ENCODE assay signal across 15 cellular contexts in genomic region chr6:90574610-90575009, GRCh38. TPM values are rescaled to one million over a fixed set of nuclear protein-coding genes. Genes with fewer than 3 reads are reported as not detected.
DNase-seq lines count a peak whose midpoint lies in the region; ATAC-seq and TF ChIP-seq lines count a peak whose summit lies in the region.
"Had no signal": no experiment of that assay in that cellular context is flagged by ENCODE, and none has a peak within 500 bp of the region (broad histone marks: within the 10 kb centered on the region; RNA-seq: fewer than 3 reads in every experiment).

No MANE protein-coding gene starts in this region.

- intact Hi-C loops in activated CD4-positive, alpha-beta T cell treated with anti-CD3 and anti-CD28 coated beads for 36 hours (cut with DNase I, micrococcal nuclease) = no loop called here

- CTCF ChIA-PET in activated CD4-positive, alpha-beta T cell treated with anti-CD3 and anti-CD28 coated beads for 36 hours (lab: Charles Lee) = no interaction called here

- H3K4me3 ChIP-seq in fibroblast of lung (replicated peaks in 1 of 4; ENCODE audit: control extremely low read depth in 1 of 4, insufficient read depth in 1 of 4, low read depth in 3 of 4, low read length in 4 of 4) (no peak overlapping the region), skeletal muscle cell (ENCODE audit: low read depth, low read length) (no peak overlapping the region)
- H3K4me3 ChIP-seq: psoas muscle, stomach had no signal

- no peak overlapping the region for H3K27ac ChIP-seq in fibroblast of lung (ENCODE audit: insufficient read depth, low read length)
- H3K27ac ChIP-seq: psoas muscle, stomach had no signal

- H3K4me1 Mint-ChIP-seq in activated CD4-positive, alpha-beta T cell treated with anti-CD3 and anti-CD28 coated beads for 36 hours = peaks cover 10% of the 10 kb centered on the region
- H3K4me1 Mint-ChIP-seq: activated naive CD4-positive, alpha-beta T cell treated with anti-CD3 and anti-CD28 coated beads, Interleukin-2, amount 10 ng/mL, durations not matched to agents 7 days and 5 days had no signal

- no peaks in the 10 kb centered on the region for H3K4me1 ChIP-seq in fibroblast of lung (ENCODE audit: control insufficient read depth, extremely low read depth, insufficient read depth, low read length)

- POLR2A ChIA-PET in activated CD4-positive, alpha-beta T cell treated with anti-CD3 and anti-CD28 coated beads for 36 hours (lab: Charles Lee) = no interaction called here

- peaks cover 3% of the 10 kb centered on the region for H3K36me3 ChIP-seq in fibroblast of lung (ENCODE audit: control insufficient read depth, insufficient read depth, low read length)

- DNase-seq in DMS53 (lab: John Stamatoyannopoulos, UW) (peak; percentile 1), DMS53 treated with DMSO at 0.1 percent for 48 hours (lab: John Stamatoyannopoulos, UW; ENCODE audit: unreplicated experiment) (no peak), RPMI8226 (peak; percentile 21), fibroblast of lung (ENCODE audit: low read depth in 2 of 2) (peak; percentile 18 to 48), skeletal muscle cell (ENCODE audit: low read depth) (peak; percentile 10), NCI-H2029 (lab: John Stamatoyannopoulos, UW) (no peak)
- DNase-seq in activated CD4-positive, alpha-beta T cell treated with anti-CD3 and anti-CD28 coated beads for 36 hours = no peak
- DNase-seq: 8988T; activated CD4-positive, alpha-beta memory T cell treated with anti-CD3 and anti-CD28 coated beads for 36 hours; activated naive CD4-positive, alpha-beta T cell treated with anti-CD3 and anti-CD28 coated beads, Interleukin-2, amount 10 ng/mL, durations not matched to agents 7 days and 5 days; NCI-H1092; psoas muscle; stimulated activated CD4-positive, alpha-beta T cell treated with anti-CD3 and anti-CD28 coated beads, Interleukin-4, amount 100 ng/mL, for 24 hours; stomach had no signal

- no peaks in the 10 kb centered on the region for H3K9me3 ChIP-seq in fibroblast of lung (ENCODE audit: control insufficient read depth, insufficient read depth, low read depth, low read length)
- H3K9me3 ChIP-seq: psoas muscle, stomach had no signal

- H3K27me3 Mint-ChIP-seq in activated CD4-positive, alpha-beta T cell treated with anti-CD3 and anti-CD28 coated beads for 36 hours = no peaks in the 10 kb centered on the region
- H3K27me3 Mint-ChIP-seq: activated CD4-positive, alpha-beta memory T cell treated with anti-CD3 and anti-CD28 coated beads for 36 hours; activated naive CD4-positive, alpha-beta T cell treated with anti-CD3 and anti-CD28 coated beads, Interleukin-2, amount 10 ng/mL, durations not matched to agents 7 days and 5 days had no signal

- no peak overlapping the region for H3K4me2 ChIP-seq in fibroblast of lung (ENCODE audit: extremely low read depth, insufficient read depth, low read length)

- H2AFZ ChIP-seq in fibroblast of lung (ENCODE audit: low read length) = no peak overlapping the region

- ATAC-seq in activated CD4-positive, alpha-beta T cell treated with anti-CD3 and anti-CD28 coated beads for 36 hours = no peak
- ATAC-seq in GM21825 (IDR thresholded peaks at IDR 0.05; ENCODE audit: unreplicated experiment) = no peak
- ATAC-seq: psoas muscle had no signal

- peak in 1 of 2 donors; percentile 6 for TF ChIP-seq CTCF in fibroblast of lung (conservative IDR thresholded peaks at IDR 0.05 in 1 of 2, IDR thresholded peaks at IDR 0.05 in 1 of 2; ENCODE audit: low read depth in 1 of 2, low read length in 2 of 2)

- H3K4me3 Mint-ChIP-seq in activated CD4-positive, alpha-beta T cell treated with anti-CD3 and anti-CD28 coated beads for 36 hours = no peak overlapping the region
- H3K4me3 Mint-ChIP-seq: activated CD4-positive, alpha-beta memory T cell treated with anti-CD3 and anti-CD28 coated beads for 36 hours; activated naive CD4-positive, alpha-beta T cell treated with anti-CD3 and anti-CD28 coated beads, Interleukin-2, amount 10 ng/mL, durations not matched to agents 7 days and 5 days had no signal

- H4K20me1 ChIP-seq in fibroblast of lung (ENCODE audit: control insufficient read depth, extremely low read depth, insufficient read depth, low read length) = peaks cover 2% of the 10 kb centered on the region

- H3K9me3 Mint-ChIP-seq in activated CD4-positive, alpha-beta T cell treated with anti-CD3 and anti-CD28 coated beads for 36 hours (ENCODE audit: low read depth) = no peaks in the 10 kb centered on the region
- H3K9me3 Mint-ChIP-seq: activated CD4-positive, alpha-beta memory T cell treated with anti-CD3 and anti-CD28 coated beads for 36 hours; activated naive CD4-positive, alpha-beta T cell treated with anti-CD3 and anti-CD28 coated beads, Interleukin-2, amount 10 ng/mL, durations not matched to agents 7 days and 5 days had no signal

- H3K79me2 ChIP-seq in fibroblast of lung (ENCODE audit: control insufficient read depth, insufficient read depth, low read length) = peaks cover 40% of the 10 kb centered on the region

- H3K9ac ChIP-seq in fibroblast of lung (ENCODE audit: insufficient read depth, low read length) = no peak overlapping the region

- no peaks in the 10 kb centered on the region for H3K27me3 ChIP-seq in fibroblast of lung (ENCODE audit: control insufficient read depth, insufficient read depth, low read length)
- H3K27me3 ChIP-seq: stomach had no signal

- peaks cover 9% of the 10 kb centered on the region for H3K36me3 Mint-ChIP-seq in activated CD4-positive, alpha-beta T cell treated with anti-CD3 and anti-CD28 coated beads for 36 hours (ENCODE audit: low read depth)

- no peak overlapping the region for H3K27ac Mint-ChIP-seq in activated CD4-positive, alpha-beta T cell treated with anti-CD3 and anti-CD28 coated beads for 36 hours
- H3K27ac Mint-ChIP-seq: activated CD4-positive, alpha-beta memory T cell treated with anti-CD3 and anti-CD28 coated beads for 36 hours; activated naive CD4-positive, alpha-beta T cell treated with anti-CD3 and anti-CD28 coated beads, Interleukin-2, amount 10 ng/mL, durations not matched to agents 7 days and 5 days had no signal

RNA-seq across cellular contexts. Expression of gene MAP3K7, which starts 12.3 kb away (rescaled TPM):
- total RNA-seq in fibroblast of lung = 29.8 and 35.5 TPM in 2 replicates
- polyA plus RNA-seq in fibroblast of lung = 40.6 and 48.6 TPM in 2 replicates
- 20.6 and 25.6 TPM in 2 replicates for polyA plus RNA-seq in fibroblast of lung (2012)
- polyA minus RNA-seq in fibroblast of lung (ENCODE audit: low replicate concordance) = 12.6 and 14.8 TPM in 2 replicates
- 10 to 100 TPM; 27.5 to 32.6 TPM for total RNA-seq in activated CD4-positive, alpha-beta T cell treated with anti-CD3 and anti-CD28 coated beads for 36 hours

Comparison
In these comparisons a context has a peak if more than half of its experiments do, and no peak if none do; other contexts are left out.
1. DNase-seq: peak in DMS53 (single experiment), RPMI8226 (single experiment), fibroblast of lung (2 of 2) and skeletal muscle cell (single experiment); none in DMS53 treated with DMSO at 0.1 percent for 48 hours (single experiment), activated CD4-positive, alpha-beta T cell treated with anti-CD3 and anti-CD28 coated beads for 36 hours (single experiment) and NCI-H2029 (single experiment).